In genomic region chr5:116964438-116964837, GRCh38 we compare ENCODE assay signal across 21 cellular contexts.
"Had no signal": no experiment of that assay in that cellular context is flagged by ENCODE, and none has a peak within 500 bp of the region (broad histone marks: within the 10 kb centered on the region; RNA-seq: fewer than 3 reads in every experiment).

No MANE protein-coding gene starts in this region.

- ATAC-seq: mucosa of descending colon; naive thymus-derived CD4-positive, alpha-beta T cell; natural killer cell treated with Interleukin-12 subunit alpha and Interleukin-12 subunit beta and Interleukin-15 and Interleukin-18, amount 100 ng/mL, for 72 hours; right cardiac atrium; sciatic nerve; stimulated activated naive B cell treated with anti-CD40 and anti-IgM and Interleukin-4, amounts not matched to agents 10 μg/mL and 1 μg/mL and 100 μg/mL, for 72 hours; stimulated activated naive CD8-positive, alpha-beta T cell treated with anti-CD3 and anti-CD28 coated beads, Interleukin-15, Interleukin-2, amounts not matched to agents 100 U/mL and 50 U/mL, for 24 hours had no signal

- DNase-seq: hypothalamus; immature natural killer cell; islet precursor cell; left ventricle myocardium inferior; midbrain; mucosa of descending colon; naive thymus-derived CD4-positive, alpha-beta T cell; ovary; posterior cingulate gyrus; retina; right cardiac atrium; stimulated activated CD4-positive, alpha-beta T cell treated with anti-CD3 and anti-CD28 coated beads, Interleukin-12 subunit alpha, Interleukin-12 subunit beta, amount 100 ng/mL, for 4 hours; stimulated activated CD4-positive, alpha-beta T cell treated with anti-CD3 and anti-CD28 coated beads, Interleukin-15, amount 100 ng/mL, for 24 hours; stimulated activated CD4-positive, alpha-beta T cell treated with anti-CD3 and anti-CD28 coated beads, Interleukin-2, amount 100 ng/mL, for 24 hours; stimulated activated CD4-positive, alpha-beta T cell treated with anti-CD3 and anti-CD28 coated beads, Interleukin-4, amount 100 ng/mL, for 1 hour; stimulated activated naive B cell treated with anti-CD40 and anti-IgM and Interleukin-4, amounts not matched to agents 10 μg/mL and 1 μg/mL and 100 μg/mL, for 72 hours; stimulated activated naive CD8-positive, alpha-beta T cell treated with anti-CD3 and anti-CD28 coated beads, Interleukin-15, Interleukin-2, amounts not matched to agents 100 U/mL and 50 U/mL, for 24 hours; stomach; uterus had no signal
